In genomic region chr6:34900321-34901031, GRCh38 we compare ENCODE assay signal across 28 cellular contexts.
"Had no signal": no experiment of that assay in that cellular context is flagged by ENCODE, and none has a peak within 500 bp of the region (broad histone marks: within the 10 kb centered on the region; RNA-seq: fewer than 3 reads in every experiment).

No MANE protein-coding gene starts in this region.

- DNase-seq: activated B cell treated with CpG ODN at 0.5 μM for 24 hours; activated CD4-positive, alpha-beta memory T cell treated with anti-CD3 and anti-CD28 coated beads for 36 hours; activated CD4-positive, alpha-beta T cell treated with anti-CD3 and anti-CD28 coated beads for 4 hours; activated CD4-positive, alpha-beta T cell treated with anti-CD3 and anti-CD28 coated beads, Interleukin-2, amount 50 U/mL, for 1 hour; activated CD4-positive, CD25-positive, alpha-beta regulatory T cell treated with anti-CD3 and anti-CD28 coated beads, Interleukin-2, amount 50 U/mL, for 72 hours; activated CD8-positive, alpha-beta memory T cell treated with anti-CD3 and anti-CD28 coated beads, Interleukin-2, amount 10 ng/mL, durations not matched to agents 7 days and 5 days; activated CD8-positive, alpha-beta memory T cell treated with anti-CD3 and anti-CD28 coated beads, Interleukin-2, amount 50 U/mL, for 48 hours; activated effector memory CD4-positive, alpha-beta T cell treated with Interleukin-2 at 50 U/mL for 16 hours; activated naive CD4-positive, alpha-beta T cell treated with anti-CD3 and anti-CD28 coated beads, Interleukin-2, amount 10 ng/mL, durations not matched to agents 7 days and 5 days; activated naive CD8-positive, alpha-beta T cell treated with anti-CD3 and anti-CD28 coated beads, Interleukin-2, amount 50 U/mL, for 24 hours; activated T-cell treated with anti-CD3 and anti-CD28 coated beads, Interleukin-2, amount 50 U/mL, for 48 hours; anterior cingulate cortex; brain microvascular endothelial cell; central memory CD4-positive, alpha-beta T cell; MM.1S; NCI-H1092; NCI-H1436 treated with DMSO at 0.1 percent for 48 hours; NCI-H1694 treated with DMSO at 0.1 percent for 48 hours; NCI-H2029; NCI-H345; NCI-H524 treated with DMSO at 0.1 percent for 48 hours; PC-3; SIG-M5; T1000 had no signal

- ATAC-seq: activated CD8-positive, alpha-beta memory T cell treated with anti-CD3 and anti-CD28 coated beads, Interleukin-2, amount 10 ng/mL, durations not matched to agents 7 days and 5 days; activated naive CD8-positive, alpha-beta T cell treated with anti-CD3 and anti-CD28 coated beads, Interleukin-2, amount 50 U/mL, for 24 hours; Right ventricle myocardium inferior had no signal

- H3K9ac ChIP-seq: KMS-11 had no signal

- H3K27me3 ChIP-seq: brain microvascular endothelial cell had no signal

- H3K36me3 ChIP-seq: brain microvascular endothelial cell had no signal

- FAIRE-seq: RCC 7860 had no signal

- H3K27ac ChIP-seq: brain microvascular endothelial cell, KMS-11, RWPE1 had no signal

- H3K4me2 ChIP-seq: KMS-11 had no signal
